ENCODE assay signal across 28 cellular contexts in the genomic region with DNA sequence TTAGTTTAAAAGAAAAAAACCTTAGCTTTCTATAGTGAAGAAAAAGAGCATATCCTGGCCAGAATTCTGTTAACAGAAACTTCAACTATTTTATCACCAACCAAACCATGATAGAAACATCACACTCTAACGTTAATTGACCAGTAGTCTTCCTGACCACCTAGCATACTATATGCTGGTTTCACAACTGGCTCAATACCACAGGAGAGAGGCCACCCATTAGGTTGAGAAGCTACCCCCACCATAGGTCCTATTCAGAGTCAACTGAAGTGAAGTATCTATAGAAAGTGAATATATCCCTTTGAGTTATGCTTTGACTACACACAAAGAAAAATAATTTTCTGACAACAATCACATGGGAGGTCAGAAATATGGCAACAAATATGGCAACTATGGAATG.
"Had no signal": no experiment of that assay in that cellular context is flagged by ENCODE, and none has a peak within 500 bp of the region (broad histone marks: within the 10 kb centered on the region; RNA-seq: fewer than 3 reads in every experiment).

No MANE protein-coding gene starts in this region.

- H3K27me3 Mint-ChIP-seq: effector memory CD8-positive, alpha-beta T cell; naive B cell had no signal

- H3K4me2 ChIP-seq: hepatocyte, neural progenitor cell had no signal

- H3K27ac ChIP-seq: colonic mucosa, dorsolateral prefrontal cortex, hepatocyte, lower lobe of right lung, neural progenitor cell, prostate gland, SK-N-MC, thyroid gland had no signal

- H3K9me3 Mint-ChIP-seq: immature natural killer cell, neural progenitor cell had no signal

- H3K9me3 ChIP-seq: colonic mucosa, lower lobe of right lung, prostate gland, thyroid gland had no signal

- FAIRE-seq: bronchial epithelial cell, endothelial cell of umbilical vein, frontal cortex had no signal

- H3K27ac Mint-ChIP-seq: effector memory CD8-positive, alpha-beta T cell; immature natural killer cell; neural progenitor cell; T-helper 2 cell treated with Interferon-gamma antibody and Interleukin-4, amounts not matched to agents 5 μg/mL and 100 μg/mL, for 36 hours had no signal

- H3K36me3 Mint-ChIP-seq: naive B cell had no signal

- H3K4me3 ChIP-seq: colonic mucosa, dorsolateral prefrontal cortex, hepatocyte, lower lobe of right lung, neural progenitor cell, prostate gland, SK-N-MC, thyroid gland had no signal

- H3K36me3 ChIP-seq: colonic mucosa, lower lobe of right lung, neural progenitor cell, prostate gland, thyroid gland had no signal

- DNase-seq: activated CD4-positive, alpha-beta T cell treated with anti-CD3 and anti-CD28 coated beads for 4 hours; activated CD8-positive, alpha-beta memory T cell treated with anti-CD3 and anti-CD28 coated beads, Interleukin-2, amount 50 U/mL, for 48 hours; activated gamma-delta T cell; activated T-cell treated with anti-CD3 and anti-CD28 coated beads, Interleukin-2, amount 50 U/mL, for 48 hours; amygdala; colonic mucosa; dorsolateral prefrontal cortex; effector memory CD8-positive, alpha-beta T cell; glutamatergic neuron; immature natural killer cell; lower lobe of right lung; mesendoderm; naive B cell; stimulated activated CD4-positive, alpha-beta T cell treated with anti-CD3 and anti-CD28 coated beads, Interleukin-2, amount 100 ng/mL, for 48 hours; stimulated activated CD8-positive, alpha-beta memory T cell treated with anti-CD3 and anti-CD28 coated beads, Interleukin-4, amount 100 ng/mL, for 48 hours; stimulated activated naive CD4-positive, alpha-beta T cell; thyroid gland had no signal

- H3K9ac ChIP-seq: neural progenitor cell had no signal

- ATAC-seq: activated naive CD4-positive, alpha-beta T cell treated with anti-CD3 and anti-CD28 coated beads, Interleukin-2, amount 50 U/mL, for 72 hours; effector memory CD8-positive, alpha-beta T cell; esophagus mucosa; left lobe of liver; lower lobe of right lung had no signal

- H3K4me1 ChIP-seq: colonic mucosa, lower lobe of right lung, prostate gland, thyroid gland had no signal

- H3K27me3 ChIP-seq: colonic mucosa, dorsolateral prefrontal cortex, hepatocyte, neural progenitor cell, thyroid gland had no signal

- H3K4me3 Mint-ChIP-seq: effector memory CD8-positive, alpha-beta T cell; naive B cell; neural progenitor cell; T-helper 2 cell treated with Interferon-gamma antibody and Interleukin-4, amounts not matched to agents 5 μg/mL and 100 μg/mL, for 36 hours had no signal

- H2AFZ ChIP-seq: hepatocyte, neural progenitor cell had no signal
